In the genomic region with DNA sequence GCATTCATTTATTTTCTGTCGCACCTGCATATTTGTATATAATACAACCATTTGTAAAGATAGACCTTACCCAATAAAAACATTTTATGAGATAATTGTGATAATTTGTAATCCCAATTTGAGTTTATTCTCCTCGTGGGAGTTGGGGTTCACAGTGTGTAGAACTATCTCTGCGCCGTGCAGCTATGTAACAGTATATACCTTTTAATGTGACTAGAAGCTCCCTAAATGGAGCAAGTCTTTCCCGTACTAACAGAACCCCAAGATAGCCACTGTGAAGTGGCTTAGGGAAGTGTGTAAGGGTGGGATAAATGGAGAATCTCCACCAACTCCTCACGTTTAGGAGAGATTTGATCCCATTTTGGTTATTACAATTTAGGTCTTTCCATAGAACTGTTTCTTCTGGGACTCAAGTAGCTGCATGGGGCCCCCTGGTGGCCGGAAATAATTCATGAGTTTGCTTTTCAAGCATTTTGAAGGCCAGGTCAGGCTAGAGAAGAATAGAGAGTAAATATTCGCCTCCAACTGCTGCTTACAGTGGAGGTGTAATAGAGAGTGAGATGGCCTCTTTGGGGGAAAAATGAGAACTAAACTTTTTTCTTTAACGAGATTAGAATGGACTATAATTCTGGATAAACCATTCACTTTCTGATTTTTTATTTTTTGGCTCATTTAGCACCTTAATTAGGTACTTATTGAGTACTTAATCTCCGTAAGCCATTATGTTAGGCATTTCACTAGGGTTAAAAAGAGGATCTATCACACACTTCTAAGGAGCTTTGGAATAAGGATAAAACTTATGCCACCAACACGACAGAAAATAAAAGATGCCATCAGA, we compare ENCODE assay signal across 8 cellular contexts. TPM values are rescaled to one million over a fixed set of nuclear protein-coding genes. Genes with fewer than 3 reads are reported as not detected.
DNase-seq lines count a peak whose midpoint lies in the region; ATAC-seq and TF ChIP-seq lines count a peak whose summit lies in the region.

No MANE protein-coding gene starts in this region.

- H3K79me2 ChIP-seq in PC-3 (ENCODE audit: low read length), result no peaks in the 10 kb centered on the region

- H3K27me3 ChIP-seq in HL-60 (ENCODE audit: insufficient read depth, poor library complexity, severe bottlenecking) (peaks cover 8% of the 10 kb centered on the region), PC-3 (ENCODE audit: low read length) (peaks cover 51% of the 10 kb centered on the region), neutrophil (peaks cover 26% of the 10 kb centered on the region), tibial artery (peaks cover 0 to 2% of the 10 kb centered on the region in 2 donors)

- no peaks in the 10 kb centered on the region for H3K9me3 ChIP-seq in PC-3 (ENCODE audit: low read length)
- no peaks in the 10 kb centered on the region for H3K9me3 ChIP-seq in neutrophil
- H3K9me3 ChIP-seq in tibial artery, result no peaks in the 10 kb centered on the region

- H3F3A ChIP-seq in PC-3 (ENCODE audit: low read length, unreplicated experiment), result no peaks in the 10 kb centered on the region

- H3K4me3 ChIP-seq in HL-60 (replicated peaks; ENCODE audit: insufficient read depth, low read length), result no peak overlapping the region
- H3K4me3 ChIP-seq in PC-3 (ENCODE audit: low read length), result no peak overlapping the region
- H3K4me3 ChIP-seq in fibroblast of the aortic adventitia (ENCODE audit: low read depth, low read length), result no peak overlapping the region
- no peak overlapping the region for H3K4me3 ChIP-seq in neutrophil (ENCODE audit: low read depth in 1 of 2, low read length in 1 of 2)
- H3K4me3 ChIP-seq in tibial artery, result no peak overlapping the region

- intact Hi-C loops in PC-3 (cut with micrococcal nuclease) (loop anchor here (1.0 to 5.0 kb wide), 5 partner anchors 52 to 192 kb away; no protein-coding TSS in a partner anchor), tibial artery (cut with DNase I; ENCODE audit: low total_unique reads) (loop anchor here (5.0 kb wide), 1 partner anchor 191 kb away; no protein-coding TSS in a partner anchor)

- no peak overlapping the region for H3K9ac ChIP-seq in PC-3 (ENCODE audit: low read length)

- peak; percentile 81 for ATAC-seq in PC-3
- ATAC-seq in GM18868 (IDR thresholded peaks at IDR 0.05; ENCODE audit: unreplicated experiment), result no peak

- TF ChIP-seq CTCF in HL-60 (IDR thresholded peaks at IDR 0.05; ENCODE audit: insufficient read depth, low read length) (peak; percentile 14), PC-3 (conservative IDR thresholded peaks at IDR 0.05; ENCODE audit: low read depth, low read length) (peak; percentile 93), fibroblast of the aortic adventitia (IDR thresholded peaks at IDR 0.05; ENCODE audit: insufficient read depth, low read length) (peak; percentile 75), neutrophil (IDR thresholded peaks at IDR 0.05) (peak; percentile 79), tibial artery (IDR thresholded peaks at IDR 0.05) (peak; percentile 70 to 71)

- no TSS peak for BruUV-seq in PC-3 (replicated peaks; lab: Mats Ljungman, UMichigan)

- H4K20me1 ChIP-seq in PC-3 (ENCODE audit: low read length), result no peaks in the 10 kb centered on the region

- POLR2A ChIA-PET in PC-3 (lab: Charles Lee; ENCODE audit: unreplicated experiment), result no interaction called here

- no peaks in the 10 kb centered on the region for H3K9me2 ChIP-seq in PC-3 (replicated peaks; ENCODE audit: low read length)

- H3K4me2 ChIP-seq in PC-3 (ENCODE audit: low read length), result no peak overlapping the region

- no peaks in the 10 kb centered on the region for H3K36me3 ChIP-seq in PC-3 (ENCODE audit: low read depth, low read length)
- no peaks in the 10 kb centered on the region for H3K36me3 ChIP-seq in neutrophil
- H3K36me3 ChIP-seq in tibial artery, result no peaks in the 10 kb centered on the region

- peak; percentile 60 for DNase-seq in GM03348 (ENCODE audit: low spot score)
- peak in 1 of 2 experiments; percentile 66 for DNase-seq in HL-60 (ENCODE audit: low read depth in 1 of 2, low spot score in 1 of 2)
- peak; percentile 90 for DNase-seq in PC-3
- peak; percentile 72 to 80 for DNase-seq in activated T-cell treated with anti-CD3 and anti-CD28 coated beads, Interleukin-2, amount 50 U/mL, for 48 hours
- peak; percentile 85 for DNase-seq in fibroblast of the aortic adventitia (ENCODE audit: low read depth)
- peak; percentile 84 to 87 for DNase-seq in tibial artery

- H3K27ac ChIP-seq in HL-60 (replicated peaks), result no peak overlapping the region
- H3K27ac ChIP-seq in PC-3 (ENCODE audit: low read length), result no peak overlapping the region
- no peak overlapping the region for H3K27ac ChIP-seq in neutrophil
- H3K27ac ChIP-seq in tibial artery, result no peak overlapping the region

- H2AFZ ChIP-seq in PC-3 (ENCODE audit: low read length), result no peak overlapping the region

- CTCF ChIA-PET in PC-3 (lab: Charles Lee), result interaction anchor here (0.6 to 1.2 kb wide), 2 partner anchors 17 to 269 kb away, joined by 3 to 4 read pairs; no protein-coding TSS in a partner anchor

- H3K4me1 ChIP-seq in PC-3 (ENCODE audit: insufficient read depth, low read length), result no peaks in the 10 kb centered on the region
- H3K4me1 ChIP-seq in neutrophil (ENCODE audit: control insufficient read depth in 1 of 2, insufficient read depth in 1 of 2, low read depth in 1 of 2, low read length in 1 of 2), result peaks cover 6 to 8% of the 10 kb centered on the region in 2 experiments
- peaks cover 0 to 12% (median 4%) of the 10 kb centered on the region in 4 donors for H3K4me1 ChIP-seq in tibial artery

RNA-seq across cellular contexts. Expression of a gene that starts 4.5 kb away (rescaled TPM):
- not detected in 2 replicates for total RNA-seq in PC-3 (2014; rRNA removed)
- total RNA-seq in fibroblast of the aortic adventitia (ENCODE audit: low replicate concordance), result 0.57 and 2.1 TPM in 2 replicates

RNA-seq across cellular contexts. Expression of a gene that starts 32.7 kb away (rescaled TPM):
- total RNA-seq in PC-3 (2014; rRNA removed) (15.4 and 17.6 TPM in 2 replicates), fibroblast of the aortic adventitia (ENCODE audit: low replicate concordance) (5.2 and 9.7 TPM in 2 replicates)

Comparison
In these comparisons a context has a peak if more than half of its experiments do, and no peak if none do; other contexts are left out.
1. CTCF ChIP-seq: peak in every context shown above with its lines; median percentile 93 in PC-3; 79 in neutrophil; 75 in fibroblast of the aortic adventitia; 70 in tibial artery; 14 in HL-60.